Comparison of ENCODE assay signal across 8 cellular contexts in genomic region chr4:141636077-141636770, GRCh38. TPM values are rescaled to one million over a fixed set of nuclear protein-coding genes. Genes with fewer than 3 reads are reported as not detected.
DNase-seq lines count a peak whose midpoint lies in the region; ATAC-seq and TF ChIP-seq lines count a peak whose summit lies in the region.

Gene IL15, plus strand, starts transcription at chr4:141636583. Its CDS starts 82,882 bp downstream, at chr4:141719465.

- H2AFZ ChIP-seq in Loucy (ENCODE audit: low read length) = peak within 1 kb of the TSS; percentile 97
- no peak within 1 kb of the TSS for H2AFZ ChIP-seq in Karpas-422 (ENCODE audit: low read length)

- H3K4me2 ChIP-seq in Loucy (ENCODE audit: low read depth, low read length, poor library complexity, severe bottlenecking) = peak within 1 kb of the TSS; percentile 85
- no peak within 1 kb of the TSS for H3K4me2 ChIP-seq in Karpas-422 (ENCODE audit: low read depth, low read length, poor library complexity, severe bottlenecking)

- H3K27ac ChIP-seq in Karpas-422 (ENCODE audit: low read length) = no peak within 1 kb of the TSS

- H3K9me3 ChIP-seq in Loucy (ENCODE audit: insufficient read depth, low read depth, low read length) (no peaks in the 10 kb centered on the region), endocrine pancreas (ENCODE audit: control insufficient read depth, low read length) (no peaks in the 10 kb centered on the region), mucosa of descending colon (no peaks in the 10 kb centered on the region), Karpas-422 (ENCODE audit: low read length) (0 out of 2 replicates have a peak, but pooled peaks cover 2% of the 10 kb centered on the region)

- H3K4me3 ChIP-seq in GM12875 (ENCODE audit: low read depth, low read length) (peak within 1 kb of the TSS; percentile 91), H7 (ENCODE audit: insufficient read depth, low read depth, low read length) (peak within 1 kb of the TSS; percentile 67), Loucy (ENCODE audit: low read length, poor library complexity, severe bottlenecking) (peak within 1 kb of the TSS; percentile 94), endocrine pancreas (ENCODE audit: control insufficient read depth, insufficient read depth, low read length) (peak within 1 kb of the TSS; percentile 72), mucosa of descending colon (peak within 1 kb of the TSS; percentile 54), Karpas-422 (ENCODE audit: low read length) (no peak within 1 kb of the TSS)

- DNase-seq in H7 (peak; percentile 79), mucosa of descending colon (peak; percentile 92 to 94 (median 93)), Karpas-422 (no peak)
- peak; percentile 30 to 46 for DNase-seq in activated CD8-positive, alpha-beta memory T cell treated with anti-CD3 and anti-CD28 coated beads for 4 hours (ENCODE audit: low read depth in 2 of 2)
- DNase-seq in stimulated activated CD8-positive, alpha-beta memory T cell treated with anti-CD3 and anti-CD28 coated beads, Interleukin-4, amount 100 ng/mL, for 48 hours = peak; percentile 77

- H3K27me3 ChIP-seq in H7 (ENCODE audit: control insufficient read depth, insufficient read depth, low read length) (peaks cover 24% of the 10 kb centered on the region), Loucy (ENCODE audit: insufficient read depth, low read length, poor library complexity, severe bottlenecking) (no peaks in the 10 kb centered on the region), endocrine pancreas (ENCODE audit: control insufficient read depth, insufficient read depth, low read length) (no peaks in the 10 kb centered on the region), Karpas-422 (ENCODE audit: low read length) (no peaks in the 10 kb centered on the region)

- H4K20me1 ChIP-seq in Loucy (ENCODE audit: insufficient read depth, low read length, poor library complexity, severe bottlenecking) (no peaks in the 10 kb centered on the region), Karpas-422 (ENCODE audit: insufficient read depth, low read depth, low read length) (no peaks in the 10 kb centered on the region)

- TF ChIP-seq CTCF in GM12875 (IDR thresholded peaks at IDR 0.05; ENCODE audit: borderline replicate concordance, insufficient read depth, low read depth, low read length) = no peak
- TF ChIP-seq CTCF in Loucy (conservative IDR thresholded peaks at IDR 0.05; ENCODE audit: low read length) = no peak
- no peak for TF ChIP-seq CTCF in mucosa of descending colon (IDR thresholded peaks at IDR 0.05)

- intact Hi-C loops in mucosa of descending colon (cut with DNase I, micrococcal nuclease) = no loop called here

- H3K9ac ChIP-seq in Loucy (ENCODE audit: low read depth, low read length, poor library complexity, severe bottlenecking) (peak within 1 kb of the TSS; percentile 89), endocrine pancreas (ENCODE audit: control insufficient read depth, insufficient read depth, low read length) (peak within 1 kb of the TSS; percentile 87), Karpas-422 (ENCODE audit: low read length) (no peak within 1 kb of the TSS)

- no peaks in the 10 kb centered on the region for H3F3A ChIP-seq in Loucy (ENCODE audit: low read depth)

- no peaks in the 10 kb centered on the region for H3K9me2 ChIP-seq in Loucy (replicated peaks; ENCODE audit: low read depth, low read length)
- no peaks in the 10 kb centered on the region for H3K9me2 ChIP-seq in Karpas-422 (replicated peaks; ENCODE audit: insufficient read depth, low read length)

- H3K36me3 ChIP-seq in H7 (replicated peaks; ENCODE audit: control insufficient read depth, insufficient read depth, low read length) = no peaks in the 10 kb centered on the region
- H3K36me3 ChIP-seq in Loucy (ENCODE audit: insufficient read depth, low read length) = no peaks in the 10 kb centered on the region
- H3K36me3 ChIP-seq in endocrine pancreas (ENCODE audit: control insufficient read depth, insufficient read depth, low read length) = no peaks in the 10 kb centered on the region
- H3K36me3 ChIP-seq in mucosa of descending colon (ENCODE audit: low read depth) = no peaks in the 10 kb centered on the region
- H3K36me3 ChIP-seq in Karpas-422 (ENCODE audit: insufficient read depth, low read length) = no peaks in the 10 kb centered on the region

- ATAC-seq in mucosa of descending colon = peak; percentile 96

- peaks cover 38% of the 10 kb centered on the region for H3K4me1 ChIP-seq in Loucy (ENCODE audit: insufficient read depth, low read length, poor library complexity, severe bottlenecking)
- peaks cover 4% of the 10 kb centered on the region for H3K4me1 ChIP-seq in endocrine pancreas (ENCODE audit: control insufficient read depth, insufficient read depth, low read length)
- H3K4me1 ChIP-seq in mucosa of descending colon (ENCODE audit: low read depth) = peaks cover 6% of the 10 kb centered on the region
- no peaks in the 10 kb centered on the region for H3K4me1 ChIP-seq in Karpas-422 (ENCODE audit: low read length)

- no peaks in the 10 kb centered on the region for H3K79me2 ChIP-seq in Loucy (ENCODE audit: insufficient read depth, low read length)
- H3K79me2 ChIP-seq in Karpas-422 (ENCODE audit: low read length) = no peaks in the 10 kb centered on the region

RNA-seq across cellular contexts. Expression of gene IL15, which starts in this region (rescaled TPM):
- total RNA-seq in H7 (2014; rRNA removed; shearing (Covaris generic)) = 1.4 and 1.7 TPM in 2 replicates
- 10 to 100 TPM in 1 of 3 donors, 1 to 10 TPM in 2; 6.7 to 12.4 (median 7.2) TPM for total RNA-seq in mucosa of descending colon
- total RNA-seq in Karpas-422 (2014; rRNA removed; shearing (Covaris generic); ENCODE audit: low replicate concordance) = not detected in 2 replicates
